19 cellular contexts compared by ENCODE assay signal in the genomic region with DNA sequence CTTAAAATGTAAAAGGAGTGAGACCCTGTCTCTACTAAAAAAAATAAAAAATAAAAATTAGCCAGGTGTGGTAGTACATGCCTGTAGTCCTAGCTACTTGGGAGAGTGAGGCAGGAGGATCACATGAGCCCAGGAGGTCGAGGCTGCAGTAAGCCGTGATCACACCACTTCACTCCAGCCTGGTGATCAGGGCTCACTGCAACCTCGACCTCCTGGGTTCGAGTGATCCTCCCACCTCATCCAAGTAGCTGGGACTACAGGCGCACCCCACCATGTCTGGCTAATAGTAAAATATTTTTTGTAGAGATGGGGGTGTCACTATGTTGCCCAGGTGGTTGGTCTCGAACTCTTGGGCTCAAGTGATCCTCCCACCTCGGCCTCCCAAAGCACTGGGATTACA. TPM values are rescaled to one million over a fixed set of nuclear protein-coding genes. Genes with fewer than 3 reads are reported as not detected.
DNase-seq lines count a peak whose midpoint lies in the region; ATAC-seq, FAIRE-seq and TF ChIP-seq lines count a peak whose summit lies in the region.
"Had no signal": no experiment of that assay in that cellular context is flagged by ENCODE, and none has a peak within 500 bp of the region (broad histone marks: within the 10 kb centered on the region; RNA-seq: fewer than 3 reads in every experiment).

No MANE protein-coding gene starts in this region.

- DNase-seq in right lobe of liver, result peak in 2 of 3 donors; percentile 4 to 5
- no peak for DNase-seq in HepG2 (ENCODE audit: low spot score)
- peak; percentile 17 for DNase-seq in glutamatergic neuron
- DNase-seq in spleen, result peak; percentile 59
- no peak for DNase-seq in GM19240 (ENCODE audit: insufficient read length, low spot score)
- DNase-seq in C1 segment of cervical spinal cord (lab: John Stamatoyannopoulos, UW), result no peak
- DNase-seq in HTR-8/SVneo (ENCODE audit: insufficient read length, low spot score), result no peak
- DNase-seq: CD4-positive, CD25-positive, alpha-beta regulatory T cell; CD8-positive, alpha-beta memory T cell; DMS 273 treated with DMSO at 0.1 percent for 48 hours; GM23248; IMR-90 had no signal

- H3K4me1 Mint-ChIP-seq in glutamatergic neuron (ENCODE audit: low read depth, unreplicated experiment), result peaks cover 3% of the 10 kb centered on the region
- H3K4me1 Mint-ChIP-seq: CD4-positive, CD25-positive, alpha-beta regulatory T cell; CD8-positive, alpha-beta memory T cell had no signal

- H3K27me3 ChIP-seq in right lobe of liver, result no peaks in the 10 kb centered on the region
- H3K27me3 ChIP-seq in HepG2 (ENCODE audit: control insufficient read depth in 1 of 2, insufficient read depth in 2 of 2, low read length in 2 of 2), result peaks cover 25 to 55% of the 10 kb centered on the region in 2 experiments
- H3K27me3 ChIP-seq in spleen (replicated peaks in 1 of 7), result peaks cover 0 to 37% (median 4%) of the 10 kb centered on the region in 7 donors
- H3K27me3 ChIP-seq: BLaER1 had no signal

- FAIRE-seq in HepG2 (lab: Jason Lieb, UNC) (no peak), HTR-8/SVneo (lab: Jason Lieb, UNC) (no peak)
- FAIRE-seq: G401.6, GM12891, GM19239 had no signal

- BruUV-seq in HepG2 (replicated peaks; lab: Mats Ljungman, UMichigan), result no TSS peak

- intact Hi-C loops in right lobe of liver (cut with DNase I) (loop anchor here (5.0 to 10.0 kb wide), 2 partner anchors 99 to 171 kb away; a partner anchor contains a TSS), HepG2 (cut with micrococcal nuclease; ENCODE audit: unreplicated experiment) (loop anchor here (5.0 kb wide), 1 partner anchor 164 kb away; no protein-coding TSS in a partner anchor), spleen (cut with DNase I; ENCODE audit: low total_unique reads) (loop anchor here (2.0 to 10.0 kb wide), 3 partner anchors 101 to 241 kb away; a partner anchor contains a TSS)

- no peak overlapping the region for H2AFZ ChIP-seq in HepG2 (ENCODE audit: low read length)
- H2AFZ ChIP-seq: GM23248 had no signal

- no peaks in the 10 kb centered on the region for H3K36me3 Mint-ChIP-seq in glutamatergic neuron (ENCODE audit: unreplicated experiment)
- H3K36me3 Mint-ChIP-seq: CD4-positive, CD25-positive, alpha-beta regulatory T cell; CD8-positive, alpha-beta memory T cell had no signal

- H3K9ac ChIP-seq in HepG2 (ENCODE audit: insufficient read depth, low read depth, low read length), result no peak overlapping the region
- H3K9ac ChIP-seq: BLaER1, GM23248 had no signal

- H3K79me2 ChIP-seq in HepG2 (ENCODE audit: insufficient read depth, low read length), result no peaks in the 10 kb centered on the region

- no peak overlapping the region for H3K4me3 Mint-ChIP-seq in glutamatergic neuron (ENCODE audit: unreplicated experiment)
- H3K4me3 Mint-ChIP-seq: CD4-positive, CD25-positive, alpha-beta regulatory T cell; CD8-positive, alpha-beta memory T cell had no signal

- POLR2A ChIA-PET in HepG2 (lab: Yijun Ruan, JAX), result no interaction called here

- peaks cover 21% of the 10 kb centered on the region for H3K27me3 Mint-ChIP-seq in glutamatergic neuron (ENCODE audit: unreplicated experiment)

- H3K27ac Mint-ChIP-seq in glutamatergic neuron (ENCODE audit: unreplicated experiment), result no peak overlapping the region
- H3K27ac Mint-ChIP-seq: CD8-positive, alpha-beta memory T cell had no signal

- H4K20me1 ChIP-seq in HepG2 (ENCODE audit: insufficient read depth, low read length), result no peaks in the 10 kb centered on the region
- H4K20me1 ChIP-seq: BLaER1 had no signal

- TF ChIP-seq EP300 in HepG2 (IDR thresholded peaks at IDR 0.05; ENCODE audit: low read depth in 2 of 2, low read length in 2 of 2), result no peak
- no peak for TF ChIP-seq EP300 in HepG2 (CRISPR knock-in tag; IDR thresholded peaks at IDR 0.05; ENCODE audit: borderline replicate concordance)

- TF ChIP-seq RAD21 in HepG2 (CRISPR knock-in tag; IDR thresholded peaks at IDR 0.05), result no peak

- H3K4me1 ChIP-seq in right lobe of liver (no peaks in the 10 kb centered on the region), HepG2 (ENCODE audit: insufficient read depth, low read length) (no peaks in the 10 kb centered on the region), spleen (peaks cover 0 to 14% (median 8%) of the 10 kb centered on the region in 6 donors)
- H3K4me1 ChIP-seq: HAP-1 had no signal

- H3K4me3 ChIP-seq in right lobe of liver (no peak overlapping the region), HepG2 (replicated peaks in 1 of 3; ENCODE audit: insufficient read depth in 1 of 3, low read depth in 2 of 3, low read length in 3 of 3) (no peak overlapping the region), spleen (no peak overlapping the region)
- H3K4me3 ChIP-seq: BLaER1, GM23248, HAP-1 had no signal

- 40% methylated on average over 5 of the region's 7 CpGs for WGBS in right lobe of liver (ENCODE audit: insufficient coverage, low coverage, low lambda C conversion rate, missing lambda C conversion rate)
- 8% methylated on average over 7 of the region's 7 CpGs for WGBS in HepG2 (ENCODE audit: low lambda C conversion rate)
- WGBS in spleen, 5 donors, result 72 to 90% (median 79%) methylated on average over 7 of the region's 7 CpGs

- ATAC-seq in right lobe of liver, result no peak
- ATAC-seq in HepG2, result no peak

- no peaks in the 10 kb centered on the region for H3K36me3 ChIP-seq in right lobe of liver
- H3K36me3 ChIP-seq in HepG2 (replicated peaks in 1 of 2; ENCODE audit: control insufficient read depth in 1 of 2, insufficient read depth in 2 of 2, low read length in 2 of 2), result no peaks in the 10 kb centered on the region
- no peaks in the 10 kb centered on the region for H3K36me3 ChIP-seq in spleen
- H3K36me3 ChIP-seq: BLaER1, HAP-1 had no signal

- no peak overlapping the region for H3K27ac ChIP-seq in right lobe of liver
- no peak overlapping the region for H3K27ac ChIP-seq in HepG2 (ENCODE audit: extremely low read length, insufficient read depth, low read length)
- no peak overlapping the region for H3K27ac ChIP-seq in spleen
- H3K27ac ChIP-seq: BLaER1, GM23248 had no signal

- TF ChIP-seq CTCF in right lobe of liver (IDR thresholded peaks at IDR 0.05) (no peak), HepG2 (CRISPR knock-in tag; IDR thresholded peaks at IDR 0.05) (no peak), glutamatergic neuron (IDR thresholded peaks at IDR 0.05; ENCODE audit: partially characterized antibody, unreplicated experiment) (no peak), spleen (IDR thresholded peaks at IDR 0.05 in 8 of 11, conservative IDR thresholded peaks at IDR 0.05 in 3 of 11) (no peak)

- CTCF ChIA-PET in HepG2 (lab: Yijun Ruan, JAX; ENCODE audit: low intra/inter-chr PET ratio, low total read pairs), result interaction anchor here (2.2 to 4.7 kb wide), 3 partner anchors 31 to 178 kb away, joined by 8 to 64 read pairs (median 47); a partner anchor contains a TSS

- in situ Hi-C loops in HepG2 (cut with HindIII; ENCODE audit: extremely low pct_ligation_motif_present, low pct_unique_long_range_greater_than_20kb), result no loop called here

- no peaks in the 10 kb centered on the region for H3K9me3 ChIP-seq in right lobe of liver
- H3K9me3 ChIP-seq in HepG2 (ENCODE audit: low read length), result no peaks in the 10 kb centered on the region
- H3K9me3 ChIP-seq in spleen, result no peaks in the 10 kb centered on the region
- H3K9me3 ChIP-seq: BLaER1, HAP-1 had no signal

- no peak for TF ChIP-seq POLR2A in right lobe of liver (IDR thresholded peaks at IDR 0.05)
- TF ChIP-seq POLR2A in HepG2 (IDR thresholded peaks at IDR 0.05; ENCODE audit: insufficient read depth in 1 of 2, low read depth in 2 of 2, low read length in 2 of 2), result no peak
- TF ChIP-seq POLR2A in spleen (IDR thresholded peaks at IDR 0.05), result no peak

- no peak overlapping the region for H3K4me2 ChIP-seq in HepG2 (ENCODE audit: low read depth, low read length)
- H3K4me2 ChIP-seq: BLaER1 had no signal

- peaks cover 8% of the 10 kb centered on the region for H3K9me3 Mint-ChIP-seq in glutamatergic neuron (ENCODE audit: unreplicated experiment)
- H3K9me3 Mint-ChIP-seq: CD8-positive, alpha-beta memory T cell had no signal

RNA-seq across cellular contexts. Expression of a gene that starts 8.1 kb away (rescaled TPM):
- under 1 TPM in 2 of 6 experiments, not detected in 4; 0.15 to 0.31 TPM for total RNA-seq in right lobe of liver
- total RNA-seq in HepG2 (2016; rRNA removed; fragmentation: Illumina TruSeq; extraction: Trizol), result not detected in 2 replicates
- not detected in 2 replicates for total RNA-seq in HepG2 (2016; cell fraction: cytosol; rRNA removed; fragmentation: Illumina TruSeq; extraction: Trizol; ENCODE audit: low read depth)
- total RNA-seq in HepG2 (2016; cell fraction: insoluble cytoplasmic fraction; rRNA removed; fragmentation: Illumina TruSeq; extraction: Trizol), result not detected in 2 replicates
- not detected in 2 replicates for total RNA-seq in HepG2 (2016; cell fraction: membrane; rRNA removed; fragmentation: Illumina TruSeq; extraction: Trizol)
- total RNA-seq in HepG2 (2016; cell fraction: nucleus; rRNA removed; fragmentation: Illumina TruSeq; extraction: Trizol), result not detected in 2 replicates
- not detected in 2 replicates for polyA plus RNA-seq in HepG2 (2011; rRNA removed)
- polyA plus RNA-seq in HepG2 (2011; cell fraction: cytosol; rRNA removed), result not detected in 2 replicates
- not detected in 2 replicates for polyA plus RNA-seq in HepG2 (2011; cell fraction: nucleus; rRNA removed)
- polyA plus RNA-seq in HepG2 (2012), result not detected in 2 replicates
- polyA plus RNA-seq in HepG2 (2016; cell fraction: cytosol; fragmentation: Illumina TruSeq; extraction: Trizol; ENCODE audit: low read depth), result not detected in 2 replicates
- not detected in 2 replicates for polyA plus RNA-seq in HepG2 (2016; cell fraction: insoluble cytoplasmic fraction; fragmentation: Illumina TruSeq; extraction: Trizol; ENCODE audit: low read depth)
- polyA plus RNA-seq in HepG2 (2016; cell fraction: membrane; fragmentation: Illumina TruSeq; extraction: Trizol; ENCODE audit: low read depth), result not detected in 2 replicates
- polyA plus RNA-seq in HepG2 (2016; cell fraction: nucleus; fragmentation: Illumina TruSeq; extraction: Trizol; ENCODE audit: insufficient read depth, low read depth), result not detected in 2 replicates
- not detected in 2 replicates for polyA minus RNA-seq in HepG2 (2011; rRNA and poly(A)+ RNA removed; ENCODE audit: low replicate concordance)
- not detected in 2 replicates for polyA minus RNA-seq in HepG2 (2011; cell fraction: cytosol; rRNA and poly(A)+ RNA removed)
- polyA minus RNA-seq in HepG2 (2011; cell fraction: nucleus; rRNA and poly(A)+ RNA removed), result not detected in 2 replicates
- total RNA-seq in glutamatergic neuron (ENCODE audit: unreplicated experiment), result not detected
- 1 to 10 TPM; 1.4 to 5.6 (median 1.9) TPM for total RNA-seq in spleen
- polyA plus RNA-seq in spleen, result 1 to 10 TPM; 1.9 to 5.7 (median 2.8) TPM
- total RNA-seq: A673; CD4-positive, CD25-positive, alpha-beta regulatory T cell; CD8-positive, alpha-beta memory T cell; GM23248; IMR-90 had no signal
- polyA plus RNA-seq: AG04450; CD4-positive, CD25-positive, alpha-beta regulatory T cell; CD8-positive, alpha-beta memory T cell; GM23248; IMR-90 had no signal

RNA-seq across cellular contexts. Expression of a gene that starts 16.8 kb away (rescaled TPM):
- total RNA-seq in right lobe of liver (1 to 10 TPM in 1 of 6 experiments, under 1 TPM in 2, not detected in 3; 0.22 to 1.1 (median 0.42) TPM), HepG2 (2016; rRNA removed; fragmentation: Illumina TruSeq; extraction: Trizol) (0.18 and 0.93 TPM in 2 replicates), glutamatergic neuron (ENCODE audit: unreplicated experiment) (19.3 TPM), spleen (1 to 10 TPM in 6 of 7 donors, under 1 TPM in 1; 0.69 to 7.3 (median 2.1) TPM)
- 1.1 TPM in 2 replicates for total RNA-seq in HepG2 (2016; cell fraction: cytosol; rRNA removed; fragmentation: Illumina TruSeq; extraction: Trizol; ENCODE audit: low read depth)
- 0.37 and 0.69 TPM in 2 replicates for total RNA-seq in HepG2 (2016; cell fraction: insoluble cytoplasmic fraction; rRNA removed; fragmentation: Illumina TruSeq; extraction: Trizol)
- total RNA-seq in HepG2 (2016; cell fraction: membrane; rRNA removed; fragmentation: Illumina TruSeq; extraction: Trizol), result 0.93 and 1.2 TPM in 2 replicates
- total RNA-seq in HepG2 (2016; cell fraction: nucleus; rRNA removed; fragmentation: Illumina TruSeq; extraction: Trizol), result 0.43 and 1.6 TPM in 2 replicates
- polyA plus RNA-seq in HepG2 (2011; rRNA removed) (0.17 and 0.46 TPM in 2 replicates), spleen (1 to 10 TPM; 2.5 to 6.7 (median 3.0) TPM)
- 0.60 and 0.79 TPM in 2 replicates for polyA plus RNA-seq in HepG2 (2011; cell fraction: cytosol; rRNA removed)
- 0.95 and 1.2 TPM in 2 replicates for polyA plus RNA-seq in HepG2 (2011; cell fraction: nucleus; rRNA removed)
- 0.50 and 0.83 TPM in 2 replicates for polyA plus RNA-seq in HepG2 (2012)
- 0.60 and 1.1 TPM in 2 replicates for polyA plus RNA-seq in HepG2 (2016; cell fraction: cytosol; fragmentation: Illumina TruSeq; extraction: Trizol; ENCODE audit: low read depth)
- 0.47 and 1.2 TPM in 2 replicates for polyA plus RNA-seq in HepG2 (2016; cell fraction: insoluble cytoplasmic fraction; fragmentation: Illumina TruSeq; extraction: Trizol; ENCODE audit: low read depth)
- polyA plus RNA-seq in HepG2 (2016; cell fraction: membrane; fragmentation: Illumina TruSeq; extraction: Trizol; ENCODE audit: low read depth), result 0.72 and 1.1 TPM in 2 replicates
- polyA plus RNA-seq in HepG2 (2016; cell fraction: nucleus; fragmentation: Illumina TruSeq; extraction: Trizol; ENCODE audit: insufficient read depth, low read depth), result 0.88 and 1.7 TPM in 2 replicates
- polyA minus RNA-seq in HepG2 (2011; rRNA and poly(A)+ RNA removed; ENCODE audit: low replicate concordance), result 0.56 TPM in 1 of 2 replicates, not detected in the other
- polyA minus RNA-seq in HepG2 (2011; cell fraction: cytosol; rRNA and poly(A)+ RNA removed), result not detected in 2 replicates
- 0.87 TPM in 1 of 2 replicates, not detected in the other for polyA minus RNA-seq in HepG2 (2011; cell fraction: nucleus; rRNA and poly(A)+ RNA removed)
- total RNA-seq: A673; CD4-positive, CD25-positive, alpha-beta regulatory T cell; CD8-positive, alpha-beta memory T cell; GM23248; IMR-90 had no signal
- polyA plus RNA-seq: AG04450; CD4-positive, CD25-positive, alpha-beta regulatory T cell; CD8-positive, alpha-beta memory T cell; GM23248; IMR-90 had no signal

RNA-seq across cellular contexts. Expression of a gene that starts 17.0 kb away (rescaled TPM):
- total RNA-seq in right lobe of liver, result not detected
- total RNA-seq in HepG2 (2016; rRNA removed; fragmentation: Illumina TruSeq; extraction: Trizol), result not detected in 2 replicates
- total RNA-seq in HepG2 (2016; cell fraction: cytosol; rRNA removed; fragmentation: Illumina TruSeq; extraction: Trizol; ENCODE audit: low read depth), result not detected in 2 replicates
- total RNA-seq in HepG2 (2016; cell fraction: insoluble cytoplasmic fraction; rRNA removed; fragmentation: Illumina TruSeq; extraction: Trizol), result not detected in 2 replicates
- not detected in 2 replicates for total RNA-seq in HepG2 (2016; cell fraction: membrane; rRNA removed; fragmentation: Illumina TruSeq; extraction: Trizol)
- not detected in 2 replicates for total RNA-seq in HepG2 (2016; cell fraction: nucleus; rRNA removed; fragmentation: Illumina TruSeq; extraction: Trizol)
- 0.05 TPM in 1 of 2 replicates, not detected in the other for polyA plus RNA-seq in HepG2 (2011; rRNA removed)
- polyA plus RNA-seq in HepG2 (2011; cell fraction: cytosol; rRNA removed), result not detected in 2 replicates
- polyA plus RNA-seq in HepG2 (2011; cell fraction: nucleus; rRNA removed), result 0.14 TPM in 1 of 2 replicates, not detected in the other
- not detected in 2 replicates for polyA plus RNA-seq in HepG2 (2012)
- not detected in 2 replicates for polyA plus RNA-seq in HepG2 (2016; cell fraction: cytosol; fragmentation: Illumina TruSeq; extraction: Trizol; ENCODE audit: low read depth)
- polyA plus RNA-seq in HepG2 (2016; cell fraction: insoluble cytoplasmic fraction; fragmentation: Illumina TruSeq; extraction: Trizol; ENCODE audit: low read depth), result not detected in 2 replicates
- polyA plus RNA-seq in HepG2 (2016; cell fraction: membrane; fragmentation: Illumina TruSeq; extraction: Trizol; ENCODE audit: low read depth), result not detected in 2 replicates
- not detected in 2 replicates for polyA plus RNA-seq in HepG2 (2016; cell fraction: nucleus; fragmentation: Illumina TruSeq; extraction: Trizol; ENCODE audit: insufficient read depth, low read depth)
- not detected in 2 replicates for polyA minus RNA-seq in HepG2 (2011; rRNA and poly(A)+ RNA removed; ENCODE audit: low replicate concordance)
- not detected in 2 replicates for polyA minus RNA-seq in HepG2 (2011; cell fraction: cytosol; rRNA and poly(A)+ RNA removed)
- not detected in 2 replicates for polyA minus RNA-seq in HepG2 (2011; cell fraction: nucleus; rRNA and poly(A)+ RNA removed)
- total RNA-seq in glutamatergic neuron (ENCODE audit: unreplicated experiment), result 1.5 TPM
- under 1 TPM; 0.23 to 0.79 (median 0.37) TPM for total RNA-seq in spleen
- polyA plus RNA-seq in spleen, result under 1 TPM; 0.22 to 0.33 (median 0.30) TPM
- total RNA-seq: A673; CD4-positive, CD25-positive, alpha-beta regulatory T cell; CD8-positive, alpha-beta memory T cell; GM23248; IMR-90 had no signal
- polyA plus RNA-seq: AG04450; CD4-positive, CD25-positive, alpha-beta regulatory T cell; CD8-positive, alpha-beta memory T cell; GM23248; IMR-90 had no signal

RNA-seq across cellular contexts. Expression of a gene that starts 34.3 kb away (rescaled TPM):
- total RNA-seq in right lobe of liver (not detected), HepG2 (2016; rRNA removed; fragmentation: Illumina TruSeq; extraction: Trizol) (0.27 TPM in 1 of 2 replicates, not detected in the other), glutamatergic neuron (ENCODE audit: unreplicated experiment) (0.69 TPM), spleen (1 to 10 TPM in 6 of 7 donors, under 1 TPM in 1; 0.97 to 3.4 (median 2.2) TPM)
- 0.09 and 0.10 TPM in 2 replicates for total RNA-seq in HepG2 (2016; cell fraction: cytosol; rRNA removed; fragmentation: Illumina TruSeq; extraction: Trizol; ENCODE audit: low read depth)
- 0.17 TPM in 1 of 2 replicates, not detected in the other for total RNA-seq in HepG2 (2016; cell fraction: insoluble cytoplasmic fraction; rRNA removed; fragmentation: Illumina TruSeq; extraction: Trizol)
- 0.06 and 0.10 TPM in 2 replicates for total RNA-seq in HepG2 (2016; cell fraction: membrane; rRNA removed; fragmentation: Illumina TruSeq; extraction: Trizol)
- 0.50 TPM in 1 of 2 replicates, not detected in the other for total RNA-seq in HepG2 (2016; cell fraction: nucleus; rRNA removed; fragmentation: Illumina TruSeq; extraction: Trizol)
- polyA plus RNA-seq in HepG2 (2011; rRNA removed) (0.04 TPM in 1 of 2 replicates, not detected in the other), spleen (1 to 10 TPM; 1.7 to 1.9 (median 1.8) TPM)
- 0.03 TPM in 1 of 2 replicates, not detected in the other for polyA plus RNA-seq in HepG2 (2011; cell fraction: cytosol; rRNA removed)
- 0.05 and 0.32 TPM in 2 replicates for polyA plus RNA-seq in HepG2 (2011; cell fraction: nucleus; rRNA removed)
- polyA plus RNA-seq in HepG2 (2012), result not detected in 2 replicates
- 0.10 TPM in 1 of 2 replicates, not detected in the other for polyA plus RNA-seq in HepG2 (2016; cell fraction: cytosol; fragmentation: Illumina TruSeq; extraction: Trizol; ENCODE audit: low read depth)
- 0.21 TPM in 1 of 2 replicates, not detected in the other for polyA plus RNA-seq in HepG2 (2016; cell fraction: insoluble cytoplasmic fraction; fragmentation: Illumina TruSeq; extraction: Trizol; ENCODE audit: low read depth)
- polyA plus RNA-seq in HepG2 (2016; cell fraction: membrane; fragmentation: Illumina TruSeq; extraction: Trizol; ENCODE audit: low read depth), result 0.22 TPM in 1 of 2 replicates, not detected in the other
- 0.52 and 0.59 TPM in 2 replicates for polyA plus RNA-seq in HepG2 (2016; cell fraction: nucleus; fragmentation: Illumina TruSeq; extraction: Trizol; ENCODE audit: insufficient read depth, low read depth)
- polyA minus RNA-seq in HepG2 (2011; rRNA and poly(A)+ RNA removed; ENCODE audit: low replicate concordance), result 0.18 and 0.28 TPM in 2 replicates
- not detected in 2 replicates for polyA minus RNA-seq in HepG2 (2011; cell fraction: cytosol; rRNA and poly(A)+ RNA removed)
- 0.25 and 0.39 TPM in 2 replicates for polyA minus RNA-seq in HepG2 (2011; cell fraction: nucleus; rRNA and poly(A)+ RNA removed)
- total RNA-seq: CD4-positive, CD25-positive, alpha-beta regulatory T cell; GM23248 had no signal
- polyA plus RNA-seq: AG04450; CD4-positive, CD25-positive, alpha-beta regulatory T cell; CD8-positive, alpha-beta memory T cell; GM23248 had no signal

Comparison
In these comparisons a context has a peak if more than half of its experiments do, and no peak if none do; other contexts are left out.
1. DNase-seq: peak in right lobe of liver (2 of 3), glutamatergic neuron (single experiment) and spleen (single experiment); none in HepG2 (single experiment), GM19240 (single experiment), C1 segment of cervical spinal cord (0 of 14) and HTR-8/SVneo (single experiment).